Comparison of ENCODE assay signal across 9 cellular contexts in genomic region chr3:43104786-43105185, GRCh38. TPM values are rescaled to one million over a fixed set of nuclear protein-coding genes. Genes with fewer than 3 reads are reported as not detected.
DNase-seq lines count a peak whose midpoint lies in the region; TF ChIP-seq lines count a peak whose summit lies in the region.
"Had no signal": no experiment of that assay in that cellular context is flagged by ENCODE, and none has a peak within 500 bp of the region (broad histone marks: within the 10 kb centered on the region; RNA-seq: fewer than 3 reads in every experiment).

No MANE protein-coding gene starts in this region.

- no peaks in the 10 kb centered on the region for H3K9me3 Mint-ChIP-seq in activated naive CD4-positive, alpha-beta T cell treated with anti-CD3 and anti-CD28 coated beads, Interleukin-2, amount 50 U/mL, for 24 hours
- H3K9me3 Mint-ChIP-seq in chondrocyte (ENCODE audit: low read depth) = no peaks in the 10 kb centered on the region

- H3K36me3 ChIP-seq in mesodermal cell (ENCODE audit: control insufficient read depth, insufficient read depth, low read length) (no peaks in the 10 kb centered on the region), vagina (no peaks in the 10 kb centered on the region)

- H3K27ac ChIP-seq in mesodermal cell (ENCODE audit: low read depth, low read length, severe bottlenecking) = no peak overlapping the region
- no peak overlapping the region for H3K27ac ChIP-seq in vagina

- H3K27me3 ChIP-seq in vagina = no peaks in the 10 kb centered on the region

- H3K9me3 ChIP-seq in mesodermal cell (ENCODE audit: control insufficient read depth, low read length) (no peaks in the 10 kb centered on the region), vagina (no peaks in the 10 kb centered on the region)

- TF ChIP-seq CTCF in chondrocyte (IDR thresholded peaks at IDR 0.05) = no peak
- TF ChIP-seq CTCF in vagina (IDR thresholded peaks at IDR 0.05) = no peak

- no peak for TF ChIP-seq POLR2A in vagina (IDR thresholded peaks at IDR 0.05)

- H3K4me1 Mint-ChIP-seq in activated naive CD4-positive, alpha-beta T cell treated with anti-CD3 and anti-CD28 coated beads, Interleukin-2, amount 50 U/mL, for 24 hours = peaks cover 27% of the 10 kb centered on the region
- H3K4me1 Mint-ChIP-seq in chondrocyte (ENCODE audit: low read depth) = peaks cover 11% of the 10 kb centered on the region

- H3K4me3 Mint-ChIP-seq in activated naive CD4-positive, alpha-beta T cell treated with anti-CD3 and anti-CD28 coated beads, Interleukin-2, amount 50 U/mL, for 24 hours = peak overlapping the region; percentile 66
- H3K4me3 Mint-ChIP-seq in chondrocyte (ENCODE audit: unreplicated experiment) = peak overlapping the region; percentile 70

- H3K4me1 ChIP-seq in mesodermal cell (ENCODE audit: control insufficient read depth, insufficient read depth, low read length, poor library complexity, severe bottlenecking) (no peaks in the 10 kb centered on the region), vagina (peaks cover 16% of the 10 kb centered on the region)

- 84 to 93% methylated on average over 7 to 9 of the region's 11 CpGs for WGBS in mesodermal cell (ENCODE audit: insufficient coverage in 2 of 2), 2 experiments

- peaks cover 1% of the 10 kb centered on the region for H3K27me3 Mint-ChIP-seq in activated naive CD4-positive, alpha-beta T cell treated with anti-CD3 and anti-CD28 coated beads, Interleukin-2, amount 50 U/mL, for 24 hours
- no peaks in the 10 kb centered on the region for H3K27me3 Mint-ChIP-seq in chondrocyte (ENCODE audit: low read depth)

- H3K4me3 ChIP-seq in mesodermal cell (ENCODE audit: extremely low read depth, insufficient read depth, low read length, poor library complexity, severe bottlenecking) = peak overlapping the region; percentile 73
- H3K4me3 ChIP-seq in vagina = peak overlapping the region; percentile 75 to 90

- intact Hi-C loops in vagina (cut with DNase I) = no loop called here

- H3K27ac Mint-ChIP-seq in activated naive CD4-positive, alpha-beta T cell treated with anti-CD3 and anti-CD28 coated beads, Interleukin-2, amount 50 U/mL, for 24 hours = no peak overlapping the region
- H3K27ac Mint-ChIP-seq in chondrocyte (ENCODE audit: unreplicated experiment) = no peak overlapping the region

- H3K36me3 Mint-ChIP-seq in activated naive CD4-positive, alpha-beta T cell treated with anti-CD3 and anti-CD28 coated beads, Interleukin-2, amount 50 U/mL, for 24 hours = no peaks in the 10 kb centered on the region
- H3K36me3 Mint-ChIP-seq in chondrocyte (ENCODE audit: low read depth) = no peaks in the 10 kb centered on the region

- no peak for DNase-seq in activated naive CD4-positive, alpha-beta T cell treated with Interleukin-2 at 50 U/mL for 16 hours
- DNase-seq in chondrocyte (ENCODE audit: low spot score) = no peak
- no peak for DNase-seq in vagina (ENCODE audit: extremely low spot score in 2 of 2)
- DNase-seq in midbrain (lab: John Stamatoyannopoulos, UW) = no peak
- no peak for DNase-seq in dermis blood vessel endothelial cell
- DNase-seq in Ammon's horn (ENCODE audit: low spot score) = no peak
- DNase-seq: OCI-M1 had no signal

RNA-seq across cellular contexts. Expression of gene POMGNT2, which starts 1.1 kb away (rescaled TPM):
- total RNA-seq in chondrocyte (14.0 to 17.3 TPM (median 14.3 TPM) in 3 replicates), vagina (26.8 TPM), dermis blood vessel endothelial cell (3.2 and 7.5 TPM in 2 replicates)
- 12.4 TPM for polyA plus RNA-seq in mesodermal cell (2013, experiment 1 of 2)
- polyA plus RNA-seq in mesodermal cell (2013, experiment 2 of 2) = 9.6 TPM
